ENCODE assay signal across 2 cellular contexts in the genomic region with DNA sequence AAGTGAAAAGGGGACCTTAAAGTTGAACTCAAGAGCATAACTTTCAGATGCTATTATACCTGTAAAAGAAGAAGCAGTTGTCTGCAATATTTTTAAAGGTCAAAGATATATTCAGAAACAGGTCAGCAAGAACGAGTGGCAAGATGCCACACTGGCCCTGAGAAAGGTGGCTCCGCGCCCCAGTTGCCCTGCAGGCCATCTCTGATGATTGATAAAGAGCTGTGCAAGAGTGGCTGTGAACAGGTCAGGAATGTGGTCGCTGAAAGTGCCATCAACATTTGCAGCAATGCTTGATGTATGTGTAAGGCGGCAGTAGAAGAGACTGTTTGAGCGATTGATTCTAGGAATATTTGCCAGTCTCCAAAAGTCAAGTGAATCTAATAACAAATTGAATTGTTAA.
TF ChIP-seq lines count a peak whose summit lies in the region.

No MANE protein-coding gene starts in this region.

TF ChIP-seq in SK-N-SH, 30 proteins besides CTCF, POLR2A, EP300 and RAD21 (continued from another document):
- TF ChIP-seq, protein P1, sequence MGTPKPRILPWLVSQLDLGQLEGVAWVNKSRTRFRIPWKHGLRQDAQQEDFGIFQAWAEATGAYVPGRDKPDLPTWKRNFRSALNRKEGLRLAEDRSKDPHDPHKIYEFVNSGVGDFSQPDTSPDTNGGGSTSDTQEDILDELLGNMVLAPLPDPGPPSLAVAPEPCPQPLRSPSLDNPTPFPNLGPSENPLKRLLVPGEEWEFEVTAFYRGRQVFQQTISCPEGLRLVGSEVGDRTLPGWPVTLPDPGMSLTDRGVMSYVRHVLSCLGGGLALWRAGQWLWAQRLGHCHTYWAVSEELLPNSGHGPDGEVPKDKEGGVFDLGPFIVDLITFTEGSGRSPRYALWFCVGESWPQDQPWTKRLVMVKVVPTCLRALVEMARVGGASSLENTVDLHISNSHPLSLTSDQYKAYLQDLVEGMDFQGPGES (IDR thresholded peaks at IDR 0.05; ENCODE audit: low read depth, low read length): no peak
- no peak for TF ChIP-seq MXI1 (IDR thresholded peaks at IDR 0.05; ENCODE audit: low read depth, low read length)
- TF ChIP-seq, protein P2, sequence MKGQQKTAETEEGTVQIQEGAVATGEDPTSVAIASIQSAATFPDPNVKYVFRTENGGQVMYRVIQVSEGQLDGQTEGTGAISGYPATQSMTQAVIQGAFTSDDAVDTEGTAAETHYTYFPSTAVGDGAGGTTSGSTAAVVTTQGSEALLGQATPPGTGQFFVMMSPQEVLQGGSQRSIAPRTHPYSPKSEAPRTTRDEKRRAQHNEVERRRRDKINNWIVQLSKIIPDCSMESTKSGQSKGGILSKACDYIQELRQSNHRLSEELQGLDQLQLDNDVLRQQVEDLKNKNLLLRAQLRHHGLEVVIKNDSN (IDR thresholded peaks at IDR 0.05; ENCODE audit: borderline replicate concordance, low read depth): no peak

TF ChIP-seq in SK-N-SH treated with all-trans-retinoic acid at 6 μM for 48 hours, 23 proteins besides CTCF, POLR2A, EP300 and RAD21 (continued from another document):
- TF ChIP-seq OSR1 (CRISPR knock-in tag; IDR thresholded peaks at IDR 0.05) (no peak), PPARA (CRISPR knock-in tag; IDR thresholded peaks at IDR 0.05; ENCODE audit: borderline replicate concordance) (no peak), RARB (CRISPR knock-in tag; IDR thresholded peaks at IDR 0.05) (no peak), CSDC2 (CRISPR knock-in tag; IDR thresholded peaks at IDR 0.05) (no peak), ZNF8 (CRISPR knock-in tag; IDR thresholded peaks at IDR 0.05) (no peak), ZC3H10 (CRISPR knock-in tag; IDR thresholded peaks at IDR 0.05) (no peak), ZFP30 (CRISPR knock-in tag; IDR thresholded peaks at IDR 0.05) (no peak), TOX (CRISPR knock-in tag; IDR thresholded peaks at IDR 0.05; ENCODE audit: borderline replicate concordance) (no peak), ARNTL (CRISPR knock-in tag; IDR thresholded peaks at IDR 0.05; ENCODE audit: borderline replicate concordance, low read depth) (no peak), SNAI2 (CRISPR knock-in tag; IDR thresholded peaks at IDR 0.05) (no peak)
- TF ChIP-seq, protein P3, sequence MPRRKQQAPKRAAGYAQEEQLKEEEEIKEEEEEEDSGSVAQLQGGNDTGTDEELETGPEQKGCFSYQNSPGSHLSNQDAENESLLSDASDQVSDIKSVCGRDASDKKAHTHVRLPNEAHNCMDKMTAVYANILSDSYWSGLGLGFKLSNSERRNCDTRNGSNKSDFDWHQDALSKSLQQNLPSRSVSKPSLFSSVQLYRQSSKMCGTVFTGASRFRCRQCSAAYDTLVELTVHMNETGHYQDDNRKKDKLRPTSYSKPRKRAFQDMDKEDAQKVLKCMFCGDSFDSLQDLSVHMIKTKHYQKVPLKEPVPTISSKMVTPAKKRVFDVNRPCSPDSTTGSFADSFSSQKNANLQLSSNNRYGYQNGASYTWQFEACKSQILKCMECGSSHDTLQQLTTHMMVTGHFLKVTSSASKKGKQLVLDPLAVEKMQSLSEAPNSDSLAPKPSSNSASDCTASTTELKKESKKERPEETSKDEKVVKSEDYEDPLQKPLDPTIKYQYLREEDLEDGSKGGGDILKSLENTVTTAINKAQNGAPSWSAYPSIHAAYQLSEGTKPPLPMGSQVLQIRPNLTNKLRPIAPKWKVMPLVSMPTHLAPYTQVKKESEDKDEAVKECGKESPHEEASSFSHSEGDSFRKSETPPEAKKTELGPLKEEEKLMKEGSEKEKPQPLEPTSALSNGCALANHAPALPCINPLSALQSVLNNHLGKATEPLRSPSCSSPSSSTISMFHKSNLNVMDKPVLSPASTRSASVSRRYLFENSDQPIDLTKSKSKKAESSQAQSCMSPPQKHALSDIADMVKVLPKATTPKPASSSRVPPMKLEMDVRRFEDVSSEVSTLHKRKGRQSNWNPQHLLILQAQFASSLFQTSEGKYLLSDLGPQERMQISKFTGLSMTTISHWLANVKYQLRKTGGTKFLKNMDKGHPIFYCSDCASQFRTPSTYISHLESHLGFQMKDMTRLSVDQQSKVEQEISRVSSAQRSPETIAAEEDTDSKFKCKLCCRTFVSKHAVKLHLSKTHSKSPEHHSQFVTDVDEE (CRISPR knock-in tag; IDR thresholded peaks at IDR 0.05): no peak
- TF ChIP-seq, protein P4, sequence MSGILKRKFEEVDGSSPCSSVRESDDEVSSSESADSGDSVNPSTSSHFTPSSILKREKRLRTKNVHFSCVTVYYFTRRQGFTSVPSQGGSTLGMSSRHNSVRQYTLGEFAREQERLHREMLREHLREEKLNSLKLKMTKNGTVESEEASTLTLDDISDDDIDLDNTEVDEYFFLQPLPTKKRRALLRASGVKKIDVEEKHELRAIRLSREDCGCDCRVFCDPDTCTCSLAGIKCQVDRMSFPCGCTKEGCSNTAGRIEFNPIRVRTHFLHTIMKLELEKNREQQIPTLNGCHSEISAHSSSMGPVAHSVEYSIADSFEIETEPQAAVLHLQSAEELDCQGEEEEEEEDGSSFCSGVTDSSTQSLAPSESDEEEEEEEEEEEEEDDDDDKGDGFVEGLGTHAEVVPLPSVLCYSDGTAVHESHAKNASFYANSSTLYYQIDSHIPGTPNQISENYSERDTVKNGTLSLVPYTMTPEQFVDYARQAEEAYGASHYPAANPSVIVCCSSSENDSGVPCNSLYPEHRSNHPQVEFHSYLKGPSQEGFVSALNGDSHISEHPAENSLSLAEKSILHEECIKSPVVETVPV (CRISPR knock-in tag; IDR thresholded peaks at IDR 0.05): no peak
- TF ChIP-seq, protein P5, sequence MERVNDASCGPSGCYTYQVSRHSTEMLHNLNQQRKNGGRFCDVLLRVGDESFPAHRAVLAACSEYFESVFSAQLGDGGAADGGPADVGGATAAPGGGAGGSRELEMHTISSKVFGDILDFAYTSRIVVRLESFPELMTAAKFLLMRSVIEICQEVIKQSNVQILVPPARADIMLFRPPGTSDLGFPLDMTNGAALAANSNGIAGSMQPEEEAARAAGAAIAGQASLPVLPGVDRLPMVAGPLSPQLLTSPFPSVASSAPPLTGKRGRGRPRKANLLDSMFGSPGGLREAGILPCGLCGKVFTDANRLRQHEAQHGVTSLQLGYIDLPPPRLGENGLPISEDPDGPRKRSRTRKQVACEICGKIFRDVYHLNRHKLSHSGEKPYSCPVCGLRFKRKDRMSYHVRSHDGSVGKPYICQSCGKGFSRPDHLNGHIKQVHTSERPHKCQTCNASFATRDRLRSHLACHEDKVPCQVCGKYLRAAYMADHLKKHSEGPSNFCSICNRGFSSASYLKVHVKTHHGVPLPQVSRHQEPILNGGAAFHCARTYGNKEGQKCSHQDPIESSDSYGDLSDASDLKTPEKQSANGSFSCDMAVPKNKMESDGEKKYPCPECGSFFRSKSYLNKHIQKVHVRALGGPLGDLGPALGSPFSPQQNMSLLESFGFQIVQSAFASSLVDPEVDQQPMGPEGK (CRISPR knock-in tag; IDR thresholded peaks at IDR 0.05; ENCODE audit: borderline replicate concordance): no peak
- TF ChIP-seq, protein P6, sequence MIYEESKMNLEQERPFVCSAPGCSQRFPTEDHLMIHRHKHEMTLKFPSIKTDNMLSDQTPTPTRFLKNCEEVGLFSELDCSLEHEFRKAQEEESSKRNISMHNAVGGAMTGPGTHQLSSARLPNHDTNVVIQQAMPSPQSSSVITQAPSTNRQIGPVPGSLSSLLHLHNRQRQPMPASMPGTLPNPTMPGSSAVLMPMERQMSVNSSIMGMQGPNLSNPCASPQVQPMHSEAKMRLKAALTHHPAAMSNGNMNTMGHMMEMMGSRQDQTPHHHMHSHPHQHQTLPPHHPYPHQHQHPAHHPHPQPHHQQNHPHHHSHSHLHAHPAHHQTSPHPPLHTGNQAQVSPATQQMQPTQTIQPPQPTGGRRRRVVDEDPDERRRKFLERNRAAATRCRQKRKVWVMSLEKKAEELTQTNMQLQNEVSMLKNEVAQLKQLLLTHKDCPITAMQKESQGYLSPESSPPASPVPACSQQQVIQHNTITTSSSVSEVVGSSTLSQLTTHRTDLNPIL (CRISPR knock-in tag; IDR thresholded peaks at IDR 0.05; ENCODE audit: low read depth): no peak
